9 cellular contexts compared by ENCODE assay signal in genomic region chr15:89749526-89749925, GRCh38. TPM values are rescaled to one million over a fixed set of nuclear protein-coding genes. Genes with fewer than 3 reads are reported as not detected.
DNase-seq lines count a peak whose midpoint lies in the region; ATAC-seq and TF ChIP-seq lines count a peak whose summit lies in the region.
"Had no signal": no experiment of that assay in that cellular context is flagged by ENCODE, and none has a peak within 500 bp of the region (broad histone marks: within the 10 kb centered on the region; RNA-seq: fewer than 3 reads in every experiment).

No MANE protein-coding gene starts in this region.

- DNase-seq in T-helper 1 cell (no peak), activated B cell treated with CpG ODN at 0.5 μM for 24 hours (no peak), glutamatergic neuron (no peak), foreskin melanocyte (no peak)
- no peak for DNase-seq in stimulated activated effector memory CD8-positive, alpha-beta T cell treated with anti-CD3 and anti-CD28 coated beads, Interleukin-12 subunit alpha, Interleukin-12 subunit beta, amount 100 ng/mL, for 72 hours (ENCODE audit: low spot score in 2 of 2)

- H3K4me3 Mint-ChIP-seq in T-helper 1 cell treated with Interleukin-12 subunit alpha and Interleukin-12 subunit beta and Interleukin-4 antibody, amounts not matched to agents 30 μg/mL and 1 μg/mL, for 36 hours: peak overlapping the region; percentile 77
- H3K4me3 Mint-ChIP-seq in activated B cell treated with CpG ODN at 0.5 μM for 24 hours (peak overlapping the region; percentile 80), glutamatergic neuron (ENCODE audit: unreplicated experiment) (peak overlapping the region; percentile 20)
- H3K4me3 Mint-ChIP-seq in stimulated activated effector memory CD8-positive, alpha-beta T cell treated with anti-CD3 and anti-CD28 coated beads, Interleukin-12 subunit alpha, Interleukin-12 subunit beta, amount 100 ng/mL, for 72 hours: peak overlapping the region; percentile 70

- no peaks in the 10 kb centered on the region for H3K36me3 Mint-ChIP-seq in T-helper 1 cell treated with Interleukin-12 subunit alpha and Interleukin-12 subunit beta and Interleukin-4 antibody, amounts not matched to agents 30 μg/mL and 1 μg/mL, for 36 hours (ENCODE audit: low read depth)
- H3K36me3 Mint-ChIP-seq in activated B cell treated with CpG ODN at 0.5 μM for 24 hours (ENCODE audit: low read depth): no peaks in the 10 kb centered on the region
- no peaks in the 10 kb centered on the region for H3K36me3 Mint-ChIP-seq in glutamatergic neuron (ENCODE audit: unreplicated experiment)
- peaks cover 15% of the 10 kb centered on the region for H3K36me3 Mint-ChIP-seq in stimulated activated effector memory CD8-positive, alpha-beta T cell treated with anti-CD3 and anti-CD28 coated beads, Interleukin-12 subunit alpha, Interleukin-12 subunit beta, amount 100 ng/mL, for 72 hours

- intact Hi-C loops in activated B cell treated with CpG ODN at 0.5 μM for 24 hours (cut with micrococcal nuclease): no loop called here

- no peaks in the 10 kb centered on the region for H3K4me1 Mint-ChIP-seq in T-helper 1 cell treated with Interleukin-12 subunit alpha and Interleukin-12 subunit beta and Interleukin-4 antibody, amounts not matched to agents 30 μg/mL and 1 μg/mL, for 36 hours (ENCODE audit: low read depth)
- H3K4me1 Mint-ChIP-seq in activated B cell treated with CpG ODN at 0.5 μM for 24 hours (peaks cover 4% of the 10 kb centered on the region), glutamatergic neuron (ENCODE audit: low read depth, unreplicated experiment) (no peaks in the 10 kb centered on the region)
- peaks cover 6% of the 10 kb centered on the region for H3K4me1 Mint-ChIP-seq in stimulated activated effector memory CD8-positive, alpha-beta T cell treated with anti-CD3 and anti-CD28 coated beads, Interleukin-12 subunit alpha, Interleukin-12 subunit beta, amount 100 ng/mL, for 72 hours

- peak overlapping the region; percentile 59 for H3K27ac Mint-ChIP-seq in T-helper 1 cell treated with Interleukin-12 subunit alpha and Interleukin-12 subunit beta and Interleukin-4 antibody, amounts not matched to agents 30 μg/mL and 1 μg/mL, for 36 hours
- no peak overlapping the region for H3K27ac Mint-ChIP-seq in activated B cell treated with CpG ODN at 0.5 μM for 24 hours
- H3K27ac Mint-ChIP-seq in glutamatergic neuron (ENCODE audit: unreplicated experiment): no peak overlapping the region
- H3K27ac Mint-ChIP-seq in stimulated activated effector memory CD8-positive, alpha-beta T cell treated with anti-CD3 and anti-CD28 coated beads, Interleukin-12 subunit alpha, Interleukin-12 subunit beta, amount 100 ng/mL, for 72 hours: peak overlapping the region; percentile 78

- H3K9me3 Mint-ChIP-seq in T-helper 1 cell treated with Interleukin-12 subunit alpha and Interleukin-12 subunit beta and Interleukin-4 antibody, amounts not matched to agents 30 μg/mL and 1 μg/mL, for 36 hours: no peaks in the 10 kb centered on the region
- H3K9me3 Mint-ChIP-seq in activated B cell treated with CpG ODN at 0.5 μM for 24 hours: no peaks in the 10 kb centered on the region
- no peaks in the 10 kb centered on the region for H3K9me3 Mint-ChIP-seq in glutamatergic neuron (ENCODE audit: unreplicated experiment)
- no peaks in the 10 kb centered on the region for H3K9me3 Mint-ChIP-seq in stimulated activated effector memory CD8-positive, alpha-beta T cell treated with anti-CD3 and anti-CD28 coated beads, Interleukin-12 subunit alpha, Interleukin-12 subunit beta, amount 100 ng/mL, for 72 hours

- TF ChIP-seq CTCF in activated B cell treated with CpG ODN at 0.5 μM for 24 hours (IDR thresholded peaks at IDR 0.05): no peak
- TF ChIP-seq CTCF in glutamatergic neuron (IDR thresholded peaks at IDR 0.05; ENCODE audit: partially characterized antibody, unreplicated experiment): no peak

- POLR2A ChIA-PET in activated B cell treated with CpG ODN at 0.5 μM for 24 hours (lab: Charles Lee): interaction anchor here (1.3 kb wide), 1 partner anchor 9 kb away, joined by 3 read pairs; no protein-coding TSS in a partner anchor

- CTCF ChIA-PET in activated B cell treated with CpG ODN at 0.5 μM for 24 hours (lab: Charles Lee): interaction anchor here (1.0 to 3.5 kb wide), 3 partner anchors 9 to 127 kb away, joined by 4 to 13 read pairs (median 8); no protein-coding TSS in a partner anchor

- ATAC-seq in activated B cell treated with CpG ODN at 0.5 μM for 24 hours (ENCODE audit: low read depth) (no peak), HG02981 (IDR thresholded peaks at IDR 0.05; ENCODE audit: unreplicated experiment) (no peak), HG03159 (IDR thresholded peaks at IDR 0.05; ENCODE audit: unreplicated experiment) (no peak)
- no peak for ATAC-seq in stimulated activated effector memory CD8-positive, alpha-beta T cell treated with anti-CD3 and anti-CD28 coated beads, Interleukin-12 subunit alpha, Interleukin-12 subunit beta, amount 100 ng/mL, for 72 hours

- H3K27me3 Mint-ChIP-seq in T-helper 1 cell treated with Interleukin-12 subunit alpha and Interleukin-12 subunit beta and Interleukin-4 antibody, amounts not matched to agents 30 μg/mL and 1 μg/mL, for 36 hours (ENCODE audit: low read depth): peaks cover 31% of the 10 kb centered on the region
- H3K27me3 Mint-ChIP-seq in activated B cell treated with CpG ODN at 0.5 μM for 24 hours: peaks cover 11% of the 10 kb centered on the region
- peaks cover 9% of the 10 kb centered on the region for H3K27me3 Mint-ChIP-seq in glutamatergic neuron (ENCODE audit: unreplicated experiment)

RNA-seq across cellular contexts. Expression of gene MESP1, which starts 1.5 kb away (rescaled TPM):
- total RNA-seq in activated B cell treated with CpG ODN at 0.5 μM for 24 hours (0.24 and 0.71 TPM in 2 replicates), glutamatergic neuron (ENCODE audit: unreplicated experiment) (1.1 TPM)

RNA-seq across cellular contexts. Expression of gene MESP2, which starts 26.6 kb away (rescaled TPM):
- total RNA-seq in activated B cell treated with CpG ODN at 0.5 μM for 24 hours: 0.40 TPM in 1 of 2 replicates, not detected in the other
- total RNA-seq in glutamatergic neuron (ENCODE audit: unreplicated experiment): not detected
- total RNA-seq: A172 had no signal

RNA-seq across cellular contexts. Expression of gene WDR93, which starts 58.9 kb away (rescaled TPM):
- total RNA-seq in activated B cell treated with CpG ODN at 0.5 μM for 24 hours (0.10 and 0.16 TPM in 2 replicates), glutamatergic neuron (ENCODE audit: unreplicated experiment) (not detected)
- total RNA-seq: A172 had no signal

RNA-seq across cellular contexts. Expression of gene PEX11A, which starts 59.0 kb away (rescaled TPM):
- 0.84 and 1.6 TPM in 2 replicates for total RNA-seq in activated B cell treated with CpG ODN at 0.5 μM for 24 hours
- total RNA-seq in glutamatergic neuron (ENCODE audit: unreplicated experiment): 1.1 TPM

Comparison
In these comparisons a context has a peak if more than half of its experiments do, and no peak if none do; other contexts are left out.
1. H3K27ac Mint-ChIP-seq: peak in T-helper 1 cell treated with Interleukin-12 subunit alpha and Interleukin-12 subunit beta and Interleukin-4 antibody, amounts not matched to agents 30 μg/mL and 1 μg/mL, for 36 hours (single experiment) and stimulated activated effector memory CD8-positive, alpha-beta T cell treated with anti-CD3 and anti-CD28 coated beads, Interleukin-12 subunit alpha, Interleukin-12 subunit beta, amount 100 ng/mL, for 72 hours (single experiment); none in activated B cell treated with CpG ODN at 0.5 μM for 24 hours (single experiment) and glutamatergic neuron (single experiment).
2. H3K4me3 Mint-ChIP-seq: peak in every context shown above with its lines; median percentile 80 in activated B cell treated with CpG ODN at 0.5 μM for 24 hours; 77 in T-helper 1 cell treated with Interleukin-12 subunit alpha and Interleukin-12 subunit beta and Interleukin-4 antibody, amounts not matched to agents 30 μg/mL and 1 μg/mL, for 36 hours; 70 in stimulated activated effector memory CD8-positive, alpha-beta T cell treated with anti-CD3 and anti-CD28 coated beads, Interleukin-12 subunit alpha, Interleukin-12 subunit beta, amount 100 ng/mL, for 72 hours; 20 in glutamatergic neuron.